Comparison of ENCODE assay signal across 25 cellular contexts in the genomic region with DNA sequence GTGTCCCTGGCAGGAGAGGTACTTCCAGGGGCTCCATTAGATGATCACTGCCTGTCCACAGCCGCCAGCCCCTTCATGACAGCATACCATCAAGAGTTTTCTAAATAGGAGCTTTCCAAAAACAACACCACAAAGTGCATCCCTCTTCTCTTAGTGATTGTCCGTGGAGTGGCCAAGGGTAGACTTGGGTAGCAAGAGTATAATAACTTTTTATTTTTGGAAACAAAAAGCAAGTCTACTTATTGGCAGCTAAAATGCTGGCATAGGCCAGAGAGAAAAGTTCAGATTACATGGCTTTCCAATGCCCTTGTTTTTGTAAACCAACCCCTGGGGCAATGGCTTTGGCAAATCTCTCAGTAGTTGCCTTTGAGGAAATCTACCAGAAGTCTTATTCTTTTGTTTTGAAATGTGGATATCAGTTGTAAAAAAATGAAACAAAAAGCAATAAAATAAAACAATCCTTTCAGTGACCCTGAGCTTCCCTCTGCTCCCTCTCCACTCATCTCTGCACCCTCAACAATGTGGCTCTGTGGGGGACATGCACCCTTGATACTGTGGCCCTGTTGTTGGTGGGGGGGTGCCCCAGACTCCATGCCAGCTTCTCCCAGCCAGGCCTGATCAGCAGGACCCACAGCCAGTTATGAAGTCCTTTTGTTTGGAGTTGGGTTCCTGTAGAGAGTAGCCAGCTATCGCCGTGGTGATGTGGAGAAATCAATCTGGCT.
"Had no signal": no experiment of that assay in that cellular context is flagged by ENCODE, and none has a peak within 500 bp of the region (broad histone marks: within the 10 kb centered on the region; RNA-seq: fewer than 3 reads in every experiment).

No MANE protein-coding gene starts in this region.

- H3K27me3 ChIP-seq: ascending aorta, brain microvascular endothelial cell, gastroesophageal sphincter, hepatocyte, spleen, uterus had no signal

- H3K36me3 ChIP-seq: ascending aorta, brain microvascular endothelial cell, gastroesophageal sphincter, spleen, uterus had no signal

- DNase-seq: activated CD4-positive, alpha-beta memory T cell treated with anti-CD3 and anti-CD28 coated beads, Interleukin-2, amount 10 ng/mL, durations not matched to agents 7 days and 5 days; activated CD4-positive, alpha-beta T cell treated with anti-CD3 and anti-CD28 coated beads, Interleukin-2, amount 10 ng/mL, durations not matched to agents 24 days and 14 days; activated CD4-positive, CD25-positive, alpha-beta regulatory T cell treated with anti-CD3 and anti-CD28 coated beads, Interleukin-2, amount 50 U/mL, for 72 hours; activated naive CD8-positive, alpha-beta T cell treated with anti-CD3 and anti-CD28 coated beads, Interleukin-2, amount 50 U/mL, for 24 hours; activated T-cell treated with anti-CD3 and anti-CD28 coated beads, Interleukin-2, amount 50 U/mL, for 4 hours; brain microvascular endothelial cell; caudate nucleus; endodermal cell; left cardiac atrium; mammary epithelial cell; naive B cell; nucleus accumbens; psoas muscle; spleen; stimulated activated naive CD4-positive, alpha-beta T cell; T-helper 2 cell; uterus had no signal

- H3K4me1 ChIP-seq: gastroesophageal sphincter, parathyroid adenoma, spleen, uterus had no signal

- H3K9me3 ChIP-seq: ascending aorta, gastroesophageal sphincter, psoas muscle, uterus had no signal

- ATAC-seq: activated naive CD8-positive, alpha-beta T cell treated with anti-CD3 and anti-CD28 coated beads, Interleukin-2, amount 50 U/mL, for 24 hours; activated T-cell treated with anti-CD3 and anti-CD28 coated beads, Interleukin-2, amount 50 U/mL, for 4 hours; activated T-helper 17 cell treated with anti-CD3 and anti-CD28 coated beads, Interleukin-2, amount 50 U/mL, for 72 hours; esophagus mucosa; gastroesophageal sphincter had no signal

- H3K27ac ChIP-seq: brain microvascular endothelial cell, gastroesophageal sphincter, hepatocyte, parathyroid adenoma, psoas muscle, spleen, uterus had no signal

- H3K4me3 Mint-ChIP-seq: activated CD4-positive, alpha-beta memory T cell treated with anti-CD3 and anti-CD28 coated beads, Interleukin-2, amount 10 ng/mL, durations not matched to agents 7 days and 5 days; activated CD4-positive, alpha-beta T cell treated with anti-CD3 and anti-CD28 coated beads, Interleukin-2, amount 10 ng/mL, durations not matched to agents 24 days and 14 days; activated naive CD4-positive, alpha-beta T cell treated with anti-CD3 and anti-CD28 coated beads, Interleukin-2, amount 50 U/mL, for 24 hours; activated naive CD8-positive, alpha-beta T cell treated with anti-CD3 and anti-CD28 coated beads, Interleukin-2, amount 50 U/mL, for 24 hours; activated T-cell treated with anti-CD3 and anti-CD28 coated beads, Interleukin-2, amount 50 U/mL, for 4 hours; activated T-helper 17 cell treated with anti-CD3 and anti-CD28 coated beads, Interleukin-2, amount 50 U/mL, for 72 hours; endodermal cell; naive B cell; type B pancreatic cell had no signal

- H3K4me1 Mint-ChIP-seq: activated CD4-positive, alpha-beta memory T cell treated with anti-CD3 and anti-CD28 coated beads, Interleukin-2, amount 10 ng/mL, durations not matched to agents 7 days and 5 days; activated CD4-positive, alpha-beta T cell treated with anti-CD3 and anti-CD28 coated beads, Interleukin-2, amount 10 ng/mL, durations not matched to agents 24 days and 14 days; activated naive CD4-positive, alpha-beta T cell treated with anti-CD3 and anti-CD28 coated beads, Interleukin-2, amount 50 U/mL, for 24 hours; activated naive CD8-positive, alpha-beta T cell treated with anti-CD3 and anti-CD28 coated beads, Interleukin-2, amount 50 U/mL, for 24 hours; activated T-helper 17 cell treated with anti-CD3 and anti-CD28 coated beads, Interleukin-2, amount 50 U/mL, for 72 hours had no signal

- H3K4me3 ChIP-seq: ascending aorta, gastroesophageal sphincter, hepatocyte, psoas muscle, spleen, uterus had no signal

- H3K27me3 Mint-ChIP-seq: activated CD4-positive, alpha-beta memory T cell treated with anti-CD3 and anti-CD28 coated beads, Interleukin-2, amount 10 ng/mL, durations not matched to agents 7 days and 5 days; activated T-helper 17 cell treated with anti-CD3 and anti-CD28 coated beads, Interleukin-2, amount 50 U/mL, for 72 hours; naive B cell; type B pancreatic cell had no signal

- H3K27ac Mint-ChIP-seq: activated CD4-positive, alpha-beta memory T cell treated with anti-CD3 and anti-CD28 coated beads, Interleukin-2, amount 10 ng/mL, durations not matched to agents 7 days and 5 days; activated CD4-positive, alpha-beta T cell treated with anti-CD3 and anti-CD28 coated beads, Interleukin-2, amount 10 ng/mL, durations not matched to agents 24 days and 14 days; activated naive CD4-positive, alpha-beta T cell treated with anti-CD3 and anti-CD28 coated beads, Interleukin-2, amount 50 U/mL, for 24 hours; activated naive CD8-positive, alpha-beta T cell treated with anti-CD3 and anti-CD28 coated beads, Interleukin-2, amount 50 U/mL, for 24 hours; activated T-helper 17 cell treated with anti-CD3 and anti-CD28 coated beads, Interleukin-2, amount 50 U/mL, for 72 hours; endodermal cell; type B pancreatic cell had no signal

- H3K36me3 Mint-ChIP-seq: activated naive CD4-positive, alpha-beta T cell treated with anti-CD3 and anti-CD28 coated beads, Interleukin-2, amount 50 U/mL, for 24 hours had no signal
